12 cellular contexts compared by ENCODE assay signal in genomic region chr1:25572107-25572506, GRCh38. TPM values are rescaled to one million over a fixed set of nuclear protein-coding genes. Genes with fewer than 3 reads are reported as not detected.
DNase-seq lines count a peak whose midpoint lies in the region; ATAC-seq, FAIRE-seq and TF ChIP-seq lines count a peak whose summit lies in the region.
"Had no signal": no experiment of that assay in that cellular context is flagged by ENCODE, and none has a peak within 500 bp of the region (broad histone marks: within the 10 kb centered on the region; RNA-seq: fewer than 3 reads in every experiment).

No MANE protein-coding gene starts in this region.

- H3K14ac ChIP-seq in IMR-90 (replicated peaks; ENCODE audit: low read depth, low read length) = no peak overlapping the region

- H4K5ac ChIP-seq in IMR-90 (ENCODE audit: low read depth, low read length) = no peak overlapping the region

- H2AFZ ChIP-seq in IMR-90 (replicated peaks; ENCODE audit: low read length, poor library complexity) = no peak overlapping the region

- no peaks in the 10 kb centered on the region for H3K9me3 Mint-ChIP-seq in CD4-positive, CD25-positive, alpha-beta regulatory T cell
- H3K9me3 Mint-ChIP-seq in activated T-cell treated with anti-CD3 and anti-CD28 coated beads, Interleukin-2, amount 50 U/mL, for 24 hours = no peaks in the 10 kb centered on the region
- H3K9me3 Mint-ChIP-seq: H9 had no signal

- POLR2A ChIA-PET in IMR-90 (lab: Charles Lee; ENCODE audit: unreplicated experiment) = no interaction called here

- no peaks in the 10 kb centered on the region for H4K20me1 ChIP-seq in IMR-90 (ENCODE audit: insufficient read depth, low read length)

- H2BK5ac ChIP-seq in IMR-90 (ENCODE audit: low read depth, low read length, poor library complexity, severe bottlenecking) = no peak overlapping the region

- H3K27ac ChIP-seq in CD4-positive, CD25-positive, alpha-beta regulatory T cell (ENCODE audit: insufficient read depth, low read length, poor library complexity, severe bottlenecking) = no peak overlapping the region
- H3K27ac ChIP-seq in IMR-90 (ENCODE audit: insufficient read depth, low read length) (no peak overlapping the region), kidney (ENCODE audit: low read depth in 2 of 2, low read length in 2 of 2) (no peak overlapping the region), gastrocnemius medialis (no peak overlapping the region)
- H3K27ac ChIP-seq: SK-N-MC had no signal

- no peak for DNase-seq in CD4-positive, CD25-positive, alpha-beta regulatory T cell
- DNase-seq in IMR-90 = no peak
- peak; percentile 54 for DNase-seq in kidney
- DNase-seq in gastrocnemius medialis = no peak
- no peak for DNase-seq in activated T-cell treated with anti-CD3 and anti-CD28 coated beads, Interleukin-2, amount 50 U/mL, for 24 hours
- no peak for DNase-seq in DMS 273 (lab: John Stamatoyannopoulos, UW; ENCODE audit: unreplicated experiment)
- DNase-seq: NCI-H774 had no signal

- no peak overlapping the region for H3K56ac ChIP-seq in IMR-90 (ENCODE audit: extremely low read depth, insufficient read depth, low read length)

- H3K36me3 Mint-ChIP-seq in CD4-positive, CD25-positive, alpha-beta regulatory T cell = peaks cover 6% of the 10 kb centered on the region
- H3K36me3 Mint-ChIP-seq in activated T-cell treated with anti-CD3 and anti-CD28 coated beads, Interleukin-2, amount 50 U/mL, for 24 hours (ENCODE audit: low read depth) = peaks cover 4% of the 10 kb centered on the region

- H3K27me3 ChIP-seq in CD4-positive, CD25-positive, alpha-beta regulatory T cell (ENCODE audit: control insufficient read depth, insufficient read depth, low read length) = no peaks in the 10 kb centered on the region
- H3K27me3 ChIP-seq in IMR-90 (ENCODE audit: control insufficient read depth, insufficient read depth, low read length) (no peaks in the 10 kb centered on the region), gastrocnemius medialis (no peaks in the 10 kb centered on the region)

- no peak overlapping the region for H3K4me3 ChIP-seq in CD4-positive, CD25-positive, alpha-beta regulatory T cell (ENCODE audit: low read depth, low read length)
- H3K4me3 ChIP-seq in IMR-90 (ENCODE audit: insufficient read depth, low read depth, low read length) (no peak overlapping the region), kidney (ENCODE audit: low read length in 2 of 2) (no peak overlapping the region), gastrocnemius medialis (no peak overlapping the region)
- H3K4me3 ChIP-seq: SK-N-MC had no signal

- peaks cover 13% of the 10 kb centered on the region for H3K9me1 ChIP-seq in IMR-90 (ENCODE audit: insufficient read depth, low read length)

- no peak overlapping the region for H2BK120ac ChIP-seq in IMR-90 (ENCODE audit: low read depth, low read length)

- WGBS in IMR-90 (ENCODE audit: extremely low coverage in 2 of 2, insufficient read length in 1 of 2), 2 experiments = 100% methylated on average over 1 of the region's 5 CpGs; no CpG with 5 or more reads in 1 of the 2 experiments

- dilution Hi-C loops in IMR-90 (cut with HindIII; ENCODE audit: low sequenced_read_pairs, unreplicated experiment) = no loop called here

- peaks cover 0 to 9% of the 10 kb centered on the region in 2 experiments; a peak in 2 of 4 replicates for H3K79me1 ChIP-seq in IMR-90 (ENCODE audit: low read depth in 1 of 2, low read length in 2 of 2)

- in situ Hi-C loops in IMR-90 (cut with MboI; ENCODE audit: low sequenced_read_pairs) = no loop called here
- in situ Hi-C loops in gastrocnemius medialis (cut with MboI; ENCODE audit: low sequenced_read_pairs in 4 of 4) = no loop called here

- CTCF ChIA-PET in IMR-90 (lab: Yijun Ruan, JAX) = interaction anchor here (0.6 to 1.4 kb wide), 5 partner anchors 14 to 37 kb away, joined by 3 to 5 read pairs (median 3); no protein-coding TSS in a partner anchor

- TF ChIP-seq CTCF in IMR-90 (conservative IDR thresholded peaks at IDR 0.05; ENCODE audit: low read depth, low read length) (no peak), kidney (IDR thresholded peaks at IDR 0.05; ENCODE audit: borderline replicate concordance, extremely low read depth, insufficient read depth) (no peak), gastrocnemius medialis (IDR thresholded peaks at IDR 0.05 in 4 of 5, conservative IDR thresholded peaks at IDR 0.05 in 1 of 5) (no peak)

- no peaks in the 10 kb centered on the region for H3K9me3 ChIP-seq in CD4-positive, CD25-positive, alpha-beta regulatory T cell (ENCODE audit: control insufficient read depth in 2 of 2, low read length in 2 of 2)
- no peaks in the 10 kb centered on the region for H3K9me3 ChIP-seq in IMR-90 (ENCODE audit: control insufficient read depth, insufficient read depth, low read length)
- H3K9me3 ChIP-seq in kidney (ENCODE audit: control insufficient read depth in 1 of 2, low read length in 2 of 2) = no peaks in the 10 kb centered on the region
- no peaks in the 10 kb centered on the region for H3K9me3 ChIP-seq in gastrocnemius medialis

- no peak overlapping the region for H3K4ac ChIP-seq in IMR-90 (ENCODE audit: low read depth, low read length)

- H3K9ac ChIP-seq in IMR-90 (ENCODE audit: low read depth, low read length) (no peak overlapping the region), kidney (ENCODE audit: low read length in 2 of 2) (no peak overlapping the region)

- H3K23ac ChIP-seq in IMR-90 (ENCODE audit: low read depth, low read length) = no peak overlapping the region

- ATAC-seq in CD4-positive, CD25-positive, alpha-beta regulatory T cell (ENCODE audit: low read depth in 2 of 2) = no peak
- ATAC-seq in IMR-90 (ENCODE audit: low read depth) (no peak), gastrocnemius medialis (peak; percentile 13 to 48), GM21786 (IDR thresholded peaks at IDR 0.05; ENCODE audit: unreplicated experiment) (no peak)

- peak overlapping the region in 2 of 3 donors; percentile 26 to 62 for H3K27ac Mint-ChIP-seq in CD4-positive, CD25-positive, alpha-beta regulatory T cell
- no peak overlapping the region for H3K27ac Mint-ChIP-seq in activated T-cell treated with anti-CD3 and anti-CD28 coated beads, Interleukin-2, amount 50 U/mL, for 24 hours
- H3K27ac Mint-ChIP-seq: B cell had no signal

- H3K18ac ChIP-seq in IMR-90 (ENCODE audit: low read depth, low read length) = no peak overlapping the region

- H3K27me3 Mint-ChIP-seq in CD4-positive, CD25-positive, alpha-beta regulatory T cell = no peaks in the 10 kb centered on the region
- no peaks in the 10 kb centered on the region for H3K27me3 Mint-ChIP-seq in activated T-cell treated with anti-CD3 and anti-CD28 coated beads, Interleukin-2, amount 50 U/mL, for 24 hours
- H3K27me3 Mint-ChIP-seq: B cell had no signal

- TF ChIP-seq POLR2A in IMR-90 (IDR thresholded peaks at IDR 0.05; ENCODE audit: low read depth, low read length) (no peak), gastrocnemius medialis (IDR thresholded peaks at IDR 0.05) (no peak)

- H2AK9ac ChIP-seq in IMR-90 (replicated peaks; ENCODE audit: low read depth, low read length, poor library complexity) = no peak overlapping the region

- no peak overlapping the region for H4K91ac ChIP-seq in IMR-90 (ENCODE audit: insufficient read depth, low read depth, low read length)

- no peak overlapping the region for H4K8ac ChIP-seq in IMR-90 (ENCODE audit: low read depth in 2 of 2, low read length in 2 of 2)

- H3K36me3 ChIP-seq in CD4-positive, CD25-positive, alpha-beta regulatory T cell (ENCODE audit: control insufficient read depth, insufficient read depth, low read length) = peaks cover 12% of the 10 kb centered on the region
- H3K36me3 ChIP-seq in IMR-90 (ENCODE audit: control insufficient read depth, insufficient read depth, low read length) = no peaks in the 10 kb centered on the region
- peaks cover 0 to 2% of the 10 kb centered on the region in 2 donors for H3K36me3 ChIP-seq in kidney (ENCODE audit: control insufficient read depth in 1 of 2, insufficient read depth in 2 of 2, low read length in 2 of 2)
- H3K36me3 ChIP-seq in gastrocnemius medialis = no peaks in the 10 kb centered on the region

- intact Hi-C loops in IMR-90 (cut with micrococcal nuclease) (no loop called here), kidney (cut with DNase I) (no loop called here), gastrocnemius medialis (cut with DNase I; ENCODE audit: low total_unique reads) (no loop called here)

- no TSS peak for BruUV-seq in IMR-90 (replicated peaks; lab: Mats Ljungman, UMichigan)

- no peak overlapping the region for H3K4me3 Mint-ChIP-seq in CD4-positive, CD25-positive, alpha-beta regulatory T cell
- no peak overlapping the region for H3K4me3 Mint-ChIP-seq in activated T-cell treated with anti-CD3 and anti-CD28 coated beads, Interleukin-2, amount 50 U/mL, for 24 hours
- H3K4me3 Mint-ChIP-seq: B cell, H9 had no signal

- peak overlapping the region; percentile 61; the same call in 1 of the 2 replicates for H2AK5ac ChIP-seq in IMR-90 (ENCODE audit: low read depth, low read length)

- peaks cover 5 to 61% (median 18%) of the 10 kb centered on the region in 4 donors for H3K4me1 Mint-ChIP-seq in CD4-positive, CD25-positive, alpha-beta regulatory T cell
- peaks cover 52% of the 10 kb centered on the region for H3K4me1 Mint-ChIP-seq in activated T-cell treated with anti-CD3 and anti-CD28 coated beads, Interleukin-2, amount 50 U/mL, for 24 hours (ENCODE audit: low read depth)

- FAIRE-seq in kidney (lab: Jason Lieb, UNC) = no peak
- FAIRE-seq: GM12892 had no signal

- peaks cover 24% of the 10 kb centered on the region for H3K4me1 ChIP-seq in CD4-positive, CD25-positive, alpha-beta regulatory T cell (ENCODE audit: control insufficient read depth, insufficient read depth, low read length, poor library complexity, severe bottlenecking)
- peaks cover 26% of the 10 kb centered on the region for H3K4me1 ChIP-seq in IMR-90 (ENCODE audit: control insufficient read depth, insufficient read depth, low read length)
- peaks cover 6 to 15% of the 10 kb centered on the region in 2 donors for H3K4me1 ChIP-seq in kidney (ENCODE audit: control insufficient read depth in 1 of 2, insufficient read depth in 1 of 2, low read depth in 1 of 2, low read length in 2 of 2)
- peaks cover 30 to 42% of the 10 kb centered on the region in 2 donors for H3K4me1 ChIP-seq in gastrocnemius medialis

- no peak overlapping the region for H3K4me2 ChIP-seq in IMR-90 (ENCODE audit: low read depth, low read length)

- H2BK15ac ChIP-seq in IMR-90 (ENCODE audit: low read depth, low read length) = no peak overlapping the region

- H2BK20ac ChIP-seq in IMR-90 (ENCODE audit: low read depth, low read length) = no peak overlapping the region

- no peak for TF ChIP-seq RAD21 in IMR-90 (IDR thresholded peaks at IDR 0.05; ENCODE audit: low read length)

RNA-seq across cellular contexts. Expression of gene LDLRAP1, which starts 28.7 kb away (rescaled TPM):
- 98.7 TPM for total RNA-seq in CD4-positive, CD25-positive, alpha-beta regulatory T cell
- 100 to 1,000 TPM; 170 to 326 (median 258) TPM for polyA plus RNA-seq in CD4-positive, CD25-positive, alpha-beta regulatory T cell
- total RNA-seq in IMR-90 (2012; rRNA removed) (3.6 and 4.5 TPM in 2 replicates), kidney (26.2 TPM), gastrocnemius medialis (10 to 100 TPM in 3 of 4 donors, 1 to 10 TPM in 1; 10.0 to 17.9 (median 14.2) TPM)
- polyA plus RNA-seq in IMR-90 (2012; rRNA removed) (13.5 and 14.4 TPM in 2 replicates), kidney (ENCODE audit: insufficient read depth, low read depth, low replicate concordance) (14.4 TPM)
- polyA plus RNA-seq in IMR-90 (2012; cell fraction: cytosol; rRNA removed) = 9.9 and 15.1 TPM in 2 replicates
- 19.7 and 24.6 TPM in 2 replicates for polyA plus RNA-seq in IMR-90 (2012; cell fraction: nucleus; rRNA removed; ENCODE audit: low replicate concordance)

RNA-seq across cellular contexts. Expression of gene MAN1C1, which starts 44.5 kb away (rescaled TPM):
- 15.1 TPM for total RNA-seq in CD4-positive, CD25-positive, alpha-beta regulatory T cell
- 1 to 10 TPM; 3.1 to 3.5 (median 3.3) TPM for polyA plus RNA-seq in CD4-positive, CD25-positive, alpha-beta regulatory T cell
- total RNA-seq in IMR-90 (2012; rRNA removed) (2.5 and 3.2 TPM in 2 replicates), kidney (31.7 TPM), gastrocnemius medialis (1 to 10 TPM; 2.0 to 4.4 (median 2.5) TPM)
- polyA plus RNA-seq in IMR-90 (2012; rRNA removed) (9.6 and 11.3 TPM in 2 replicates), kidney (ENCODE audit: insufficient read depth, low read depth, low replicate concordance) (65.5 TPM)
- 9.4 and 14.0 TPM in 2 replicates for polyA plus RNA-seq in IMR-90 (2012; cell fraction: cytosol; rRNA removed)
- 9.7 and 11.2 TPM in 2 replicates for polyA plus RNA-seq in IMR-90 (2012; cell fraction: nucleus; rRNA removed; ENCODE audit: low replicate concordance)

Comparison
In these comparisons a context has a peak if more than half of its experiments do, and no peak if none do; other contexts are left out.
1. ATAC-seq: peak in gastrocnemius medialis (2 of 2); none in CD4-positive, CD25-positive, alpha-beta regulatory T cell (0 of 2), IMR-90 (single experiment) and GM21786 (single experiment).